ENCODE assay signal across 8 cellular contexts in the genomic region with DNA sequence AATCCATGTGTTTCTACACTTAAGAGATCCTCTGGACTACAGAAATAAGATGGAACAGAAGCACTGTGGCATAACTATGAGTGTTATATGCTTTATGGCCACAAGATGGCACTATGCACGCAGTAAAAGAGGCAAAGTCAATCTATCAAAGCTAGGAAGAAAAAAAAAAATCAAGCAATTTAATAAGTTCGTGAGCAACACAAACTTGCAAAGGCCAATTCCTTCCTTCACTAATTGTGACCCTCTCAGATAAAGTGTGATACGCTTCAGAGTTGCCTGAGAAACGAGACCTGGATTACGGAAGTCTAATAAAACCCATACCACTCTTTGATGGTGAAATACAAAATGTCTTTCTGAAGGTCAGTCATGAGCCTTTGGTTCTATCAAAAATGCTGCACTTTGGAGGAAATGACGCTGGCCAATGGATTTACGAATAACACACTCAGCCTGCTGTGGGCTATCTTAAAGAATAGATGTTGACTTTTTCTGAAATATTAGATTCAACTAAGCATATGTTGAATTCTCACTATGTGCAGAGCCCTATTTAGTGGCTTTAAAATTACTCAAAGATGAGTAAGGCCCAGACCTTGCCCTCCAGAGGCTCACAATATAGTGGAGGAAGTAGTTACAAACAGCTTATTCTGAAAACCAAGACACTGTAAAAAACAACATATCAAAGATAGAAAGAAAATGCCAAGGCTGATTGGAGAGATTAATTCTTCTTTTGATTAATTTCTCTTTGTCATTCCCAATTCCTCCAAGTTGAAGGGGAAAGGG.
DNase-seq lines count a peak whose midpoint lies in the region; ATAC-seq and FAIRE-seq lines count a peak whose summit lies in the region.

No MANE protein-coding gene starts in this region.

- DNase-seq in DMS153 treated with DMSO at 0.1 percent for 48 hours (lab: John Stamatoyannopoulos, UW; ENCODE audit: unreplicated experiment) (peak; percentile 70), HTR-8/SVneo (ENCODE audit: insufficient read length, low spot score) (peak; percentile 35), OCI-M1 (lab: John Stamatoyannopoulos, UW) (peak; percentile 80), T47D (ENCODE audit: low read depth in 1 of 2, low spot score in 1 of 2) (peak; percentile 16 to 70), iris pigment epithelial cell (ENCODE audit: low read depth) (peak; percentile 70)
- DNase-seq in stimulated activated CD4-positive, alpha-beta T cell treated with anti-CD3 and anti-CD28 coated beads, Interleukin-2, amount 100 ng/mL, for 24 hours: peak; percentile 7 to 20

- in situ Hi-C loops in T47D (cut with HindIII; ENCODE audit: low pct_unique_long_range_greater_than_20kb, low sequenced_read_pairs): no loop called here

- ATAC-seq in GM19351 (IDR thresholded peaks at IDR 0.05; ENCODE audit: unreplicated experiment) (peak; percentile 75), HG03571 (IDR thresholded peaks at IDR 0.05; ENCODE audit: unreplicated experiment) (no peak)

- FAIRE-seq in HTR-8/SVneo (lab: Jason Lieb, UNC): no peak

Comparison
In these comparisons a context has a peak if more than half of its experiments do, and no peak if none do; other contexts are left out.
1. DNase-seq: peak in every context shown above with its lines; median percentile 80 in OCI-M1; 70 in DMS153 treated with DMSO at 0.1 percent for 48 hours; 70 in iris pigment epithelial cell; 43 in T47D; 35 in HTR-8/SVneo; 14 in stimulated activated CD4-positive, alpha-beta T cell treated with anti-CD3 and anti-CD28 coated beads, Interleukin-2, amount 100 ng/mL, for 24 hours.